In genomic region chr15:76310470-76311070, GRCh38 we compare ENCODE assay signal across 9 cellular contexts. TPM values are rescaled to one million over a fixed set of nuclear protein-coding genes. Genes with fewer than 3 reads are reported as not detected.
DNase-seq lines count a peak whose midpoint lies in the region; ATAC-seq and TF ChIP-seq lines count a peak whose summit lies in the region.
"Had no signal": no experiment of that assay in that cellular context is flagged by ENCODE, and none has a peak within 500 bp of the region (broad histone marks: within the 10 kb centered on the region; RNA-seq: fewer than 3 reads in every experiment).

No MANE protein-coding gene starts in this region.

- peaks cover 29% of the 10 kb centered on the region for H3K4me1 ChIP-seq in Panc1 (ENCODE audit: control insufficient read depth, insufficient read depth, low read length)
- peaks cover 9% of the 10 kb centered on the region for H3K4me1 ChIP-seq in upper lobe of right lung

- H3K27me3 ChIP-seq in Panc1 (ENCODE audit: control insufficient read depth, insufficient read depth, low read length), result no peaks in the 10 kb centered on the region
- no peaks in the 10 kb centered on the region for H3K27me3 ChIP-seq in upper lobe of right lung

- H3K9me3 Mint-ChIP-seq in memory B cell, result no peaks in the 10 kb centered on the region

- H3K4me3 Mint-ChIP-seq in memory B cell, result peak overlapping the region; percentile 89

- no peaks in the 10 kb centered on the region for H3K27me3 Mint-ChIP-seq in memory B cell

- no peaks in the 10 kb centered on the region for H3K36me3 Mint-ChIP-seq in memory B cell

- intact Hi-C loops in Panc1 (cut with micrococcal nuclease; ENCODE audit: unreplicated experiment) (no loop called here), upper lobe of right lung (cut with DNase I) (no loop called here)

- TSS peak; percentile 77 for BruUV-seq in Panc1 (replicated peaks; lab: Mats Ljungman, UMichigan)

- POLR2A ChIA-PET in Panc1 (lab: Charles Lee), result no interaction called here

- TF ChIP-seq CTCF in GM12864 (IDR thresholded peaks at IDR 0.05; ENCODE audit: low read depth, low read length, missing control alignments) (no peak), Panc1 (IDR thresholded peaks at IDR 0.05) (no peak), coronary artery (IDR thresholded peaks at IDR 0.05) (no peak), upper lobe of right lung (IDR thresholded peaks at IDR 0.05) (no peak)

- CTCF ChIA-PET in Panc1 (lab: Charles Lee), result interaction anchor here (0.8 kb wide), 1 partner anchor 16 kb away, joined by 11 read pairs; no protein-coding TSS in a partner anchor

- H3K27ac Mint-ChIP-seq in memory B cell, result peak overlapping the region; percentile 45

- DNase-seq in GM12864 (ENCODE audit: low read depth) (no peak), Panc1 (ENCODE audit: low read depth, low spot score) (no peak), coronary artery (ENCODE audit: low spot score) (no peak), memory B cell (ENCODE audit: low spot score in 2 of 2) (no peak), upper lobe of right lung (no peak), kidney glomerular epithelial cell (lab: John Stamatoyannopoulos, UW) (no peak)
- no peak for DNase-seq in effector CD4-positive, alpha-beta T cell

- peak overlapping the region; percentile 98 for H3K4me3 ChIP-seq in GM12864 (ENCODE audit: low read depth, low read length)
- peak overlapping the region; percentile 83 to 89 for H3K4me3 ChIP-seq in Panc1 (ENCODE audit: low read depth in 2 of 2, low read length in 2 of 2)
- peak overlapping the region; percentile 75 for H3K4me3 ChIP-seq in coronary artery
- H3K4me3 ChIP-seq in upper lobe of right lung, result peak overlapping the region; percentile 91

- H3K36me3 ChIP-seq in Panc1 (ENCODE audit: control insufficient read depth, insufficient read depth, low read length) (no peaks in the 10 kb centered on the region), upper lobe of right lung (no peaks in the 10 kb centered on the region)

- ATAC-seq in HG02610 (IDR thresholded peaks at IDR 0.05; ENCODE audit: unreplicated experiment) (peak; percentile 16), Panc1 (peak; percentile 20), memory B cell (ENCODE audit: low read depth) (peak; percentile 0), upper lobe of right lung (peak; percentile 37)

- H3K9me3 ChIP-seq in Panc1 (ENCODE audit: control insufficient read depth, insufficient read depth, low read depth, low read length) (no peaks in the 10 kb centered on the region), upper lobe of right lung (no peaks in the 10 kb centered on the region)

- peaks cover 26% of the 10 kb centered on the region for H3K4me1 Mint-ChIP-seq in memory B cell

- in situ Hi-C loops in Panc1 (cut with HindIII; ENCODE audit: low pct_unique_long_range_greater_than_20kb, low sequenced_read_pairs), result no loop called here

- peak overlapping the region; percentile 92 for H3K27ac ChIP-seq in Panc1 (ENCODE audit: low read length)
- H3K27ac ChIP-seq in coronary artery, result peak overlapping the region; percentile 82 to 84
- H3K27ac ChIP-seq in upper lobe of right lung, result peak overlapping the region; percentile 92

RNA-seq across cellular contexts. Expression of gene ETFA, which starts 0.7 kb away (rescaled TPM):
- total RNA-seq in Panc1 (2021; ENCODE audit: unreplicated experiment) (159 TPM), upper lobe of right lung (71.3 TPM)
- 146 TPM for polyA plus RNA-seq in Panc1 (2012; ENCODE audit: insufficient read length)

RNA-seq across cellular contexts. Expression of gene ISL2, which starts 26.0 kb away (rescaled TPM):
- 0.51 TPM for total RNA-seq in Panc1 (2021; ENCODE audit: unreplicated experiment)
- polyA plus RNA-seq in Panc1 (2012; ENCODE audit: insufficient read length), result 1.2 TPM
- total RNA-seq in upper lobe of right lung, result not detected
- total RNA-seq: subcutaneous adipose tissue had no signal
